ENCODE assay signal across 8 cellular contexts in the genomic region with DNA sequence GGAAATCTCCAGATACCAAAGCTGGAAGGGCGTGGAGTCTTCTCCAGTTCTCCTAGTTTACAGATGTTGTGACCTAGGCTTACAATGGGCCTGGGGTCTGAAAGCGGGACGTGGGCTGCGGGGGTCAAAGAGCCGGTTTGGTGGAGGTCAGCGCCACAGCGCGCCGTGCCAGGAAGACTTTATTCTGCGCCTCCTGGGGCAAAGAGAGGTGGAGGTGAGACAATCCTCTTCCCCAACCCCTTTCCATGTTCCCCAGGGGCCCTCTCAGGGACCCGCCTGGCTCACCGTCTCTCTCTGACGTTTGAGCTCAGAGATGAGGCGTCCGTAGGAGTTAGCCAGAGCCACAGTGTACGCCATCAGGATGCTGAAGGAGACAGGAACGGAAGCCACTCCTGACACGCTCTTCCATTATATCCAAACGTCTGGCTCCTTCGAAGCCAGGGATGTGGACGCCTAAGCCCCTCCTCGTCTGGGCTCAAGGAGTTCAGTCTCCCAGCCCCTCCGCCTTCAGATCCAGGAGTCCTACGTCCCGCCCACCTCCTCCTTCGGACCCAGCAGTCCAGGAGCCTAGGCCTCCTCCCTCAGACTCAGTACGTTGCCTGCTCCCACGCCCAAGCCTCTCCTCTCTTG. TPM values are rescaled to one million over a fixed set of nuclear protein-coding genes. Genes with fewer than 3 reads are reported as not detected.
DNase-seq lines count a peak whose midpoint lies in the region; ATAC-seq and TF ChIP-seq lines count a peak whose summit lies in the region.

No MANE protein-coding gene starts in this region.

- H3K27me3 ChIP-seq in naive thymus-derived CD4-positive, alpha-beta T cell (ENCODE audit: control insufficient read depth in 2 of 2, insufficient read depth in 2 of 2, low read length in 2 of 2): no peaks in the 10 kb centered on the region

- peaks cover 18% of the 10 kb centered on the region for H3K36me3 Mint-ChIP-seq in stimulated activated naive CD8-positive, alpha-beta T cell treated with anti-CD3 and anti-CD28 coated beads, Interleukin-15, Interleukin-2, amounts not matched to agents 100 ng/mL and 50 ng/mL, for 24 hours (ENCODE audit: low read depth)
- peaks cover 5 to 10% (median 7%) of the 10 kb centered on the region in 5 donors for H3K36me3 Mint-ChIP-seq in naive thymus-derived CD4-positive, alpha-beta T cell

- peak overlapping the region; percentile 97 for H3K4me3 Mint-ChIP-seq in stimulated activated naive CD8-positive, alpha-beta T cell treated with anti-CD3 and anti-CD28 coated beads, Interleukin-15, Interleukin-2, amounts not matched to agents 100 ng/mL and 50 ng/mL, for 24 hours
- peak overlapping the region; percentile 91 to 100 (median 98) for H3K4me3 Mint-ChIP-seq in naive thymus-derived CD4-positive, alpha-beta T cell

- CTCF ChIA-PET in naive thymus-derived CD4-positive, alpha-beta T cell (lab: Charles Lee): interaction anchor here (1.1 to 2.4 kb wide), 4 partner anchors 23 to 72 kb away, joined by 3 to 7 read pairs (median 4); a partner anchor contains a TSS

- peaks cover 28 to 48% of the 10 kb centered on the region in 2 donors for H3K4me1 ChIP-seq in naive thymus-derived CD4-positive, alpha-beta T cell (ENCODE audit: control insufficient read depth in 2 of 2, insufficient read depth in 2 of 2, low read length in 2 of 2)

- intact Hi-C loops in naive thymus-derived CD4-positive, alpha-beta T cell (cut with micrococcal nuclease): loop anchor here in 1 of 2 donors (10.0 kb wide), 1 partner anchor 1495 kb away; a partner anchor contains a TSS
- intact Hi-C loops in posterior cingulate gyrus (cut with DNase I): no loop called here

- H3K27me3 Mint-ChIP-seq in stimulated activated naive CD8-positive, alpha-beta T cell treated with anti-CD3 and anti-CD28 coated beads, Interleukin-15, Interleukin-2, amounts not matched to agents 100 ng/mL and 50 ng/mL, for 24 hours: peaks cover 13% of the 10 kb centered on the region
- H3K27me3 Mint-ChIP-seq in naive thymus-derived CD4-positive, alpha-beta T cell: no peaks in the 10 kb centered on the region

- no peak for DNase-seq in stimulated activated naive CD8-positive, alpha-beta T cell treated with anti-CD3 and anti-CD28 coated beads, Interleukin-15, Interleukin-2, amounts not matched to agents 100 U/mL and 50 U/mL, for 24 hours
- DNase-seq in NCI-H2227 treated with DMSO at 0.1 percent for 48 hours (lab: John Stamatoyannopoulos, UW) (peak; percentile 83), coronary artery (ENCODE audit: low spot score) (no peak), LoVo (ENCODE audit: low spot score) (no peak), posterior cingulate gyrus (no peak)
- peak in 1 of 9 donors; percentile 13 for DNase-seq in naive thymus-derived CD4-positive, alpha-beta T cell

- no peaks in the 10 kb centered on the region for H3K9me3 Mint-ChIP-seq in stimulated activated naive CD8-positive, alpha-beta T cell treated with anti-CD3 and anti-CD28 coated beads, Interleukin-15, Interleukin-2, amounts not matched to agents 100 ng/mL and 50 ng/mL, for 24 hours
- H3K9me3 Mint-ChIP-seq in naive thymus-derived CD4-positive, alpha-beta T cell: peaks cover 0 to 9% (median 0%) of the 10 kb centered on the region in 11 donors

- no peaks in the 10 kb centered on the region for H3K9me3 ChIP-seq in naive thymus-derived CD4-positive, alpha-beta T cell (ENCODE audit: control insufficient read depth in 2 of 3, low read length in 3 of 3)

- TF ChIP-seq CTCF in coronary artery (IDR thresholded peaks at IDR 0.05): no peak

- H3K36me3 ChIP-seq in naive thymus-derived CD4-positive, alpha-beta T cell (ENCODE audit: control insufficient read depth in 2 of 3, insufficient read depth in 3 of 3, low read length in 3 of 3): peaks cover 10 to 35% (median 18%) of the 10 kb centered on the region in 3 experiments

- H3K27ac Mint-ChIP-seq in stimulated activated naive CD8-positive, alpha-beta T cell treated with anti-CD3 and anti-CD28 coated beads, Interleukin-15, Interleukin-2, amounts not matched to agents 100 ng/mL and 50 ng/mL, for 24 hours: peak overlapping the region; percentile 99
- H3K27ac Mint-ChIP-seq in naive thymus-derived CD4-positive, alpha-beta T cell: peak overlapping the region; percentile 95 to 100 (median 99)

- POLR2A ChIA-PET in naive thymus-derived CD4-positive, alpha-beta T cell (lab: Charles Lee): interaction anchor here (0.6 to 11.2 kb wide), 12 partner anchors 10 to 1059 kb away, joined by 3 to 173 read pairs (median 9); a partner anchor contains a TSS

- no peak for ATAC-seq in stimulated activated naive CD8-positive, alpha-beta T cell treated with anti-CD3 and anti-CD28 coated beads, Interleukin-15, Interleukin-2, amounts not matched to agents 100 U/mL and 50 U/mL, for 24 hours
- ATAC-seq in naive thymus-derived CD4-positive, alpha-beta T cell: no peak
- ATAC-seq in HG03565 (IDR thresholded peaks at IDR 0.05; ENCODE audit: unreplicated experiment): no peak

- H3K4me1 Mint-ChIP-seq in stimulated activated naive CD8-positive, alpha-beta T cell treated with anti-CD3 and anti-CD28 coated beads, Interleukin-15, Interleukin-2, amounts not matched to agents 100 ng/mL and 50 ng/mL, for 24 hours (ENCODE audit: low read depth): peaks cover 72% of the 10 kb centered on the region
- H3K4me1 Mint-ChIP-seq in naive thymus-derived CD4-positive, alpha-beta T cell: peaks cover 46 to 88% (median 65%) of the 10 kb centered on the region in 7 donors

- peak overlapping the region; percentile 66 for H3K4me3 ChIP-seq in coronary artery
- peak overlapping the region; percentile 70 for H3K4me3 ChIP-seq in naive thymus-derived CD4-positive, alpha-beta T cell (ENCODE audit: low read length)

- H3K27ac ChIP-seq in coronary artery: peak overlapping the region; percentile 69 to 85
- peak overlapping the region; percentile 83 for H3K27ac ChIP-seq in naive thymus-derived CD4-positive, alpha-beta T cell (ENCODE audit: low read depth, low read length)

RNA-seq across cellular contexts. Expression of a gene that starts 0.8 kb away (rescaled TPM):
- 10 to 100 TPM in 3 of 5 experiments, 1 to 10 TPM in 2; 7.1 to 20.4 (median 11.8) TPM for total RNA-seq in naive thymus-derived CD4-positive, alpha-beta T cell
- 10 to 100 TPM; 11.9 to 13.5 TPM for polyA plus RNA-seq in naive thymus-derived CD4-positive, alpha-beta T cell

RNA-seq across cellular contexts. Expression of a gene that starts 12.7 kb away (rescaled TPM):
- 1 to 10 TPM in 3 of 5 experiments, not detected in 2; 1.0 to 5.9 (median 1.2) TPM for total RNA-seq in naive thymus-derived CD4-positive, alpha-beta T cell
- polyA plus RNA-seq in naive thymus-derived CD4-positive, alpha-beta T cell: under 1 TPM in 1 of 2 donors, not detected in 1; 0.20 TPM

RNA-seq across cellular contexts. Expression of a gene that starts 22.7 kb away (rescaled TPM):
- total RNA-seq in naive thymus-derived CD4-positive, alpha-beta T cell: 10 to 100 TPM; 38.0 to 84.6 (median 63.9) TPM
- 10 to 100 TPM; 10.1 to 13.1 TPM for polyA plus RNA-seq in naive thymus-derived CD4-positive, alpha-beta T cell

RNA-seq across cellular contexts. Expression of a gene that starts 29.1 kb away (rescaled TPM):
- total RNA-seq in naive thymus-derived CD4-positive, alpha-beta T cell: 10 to 100 TPM; 25.8 to 79.4 (median 43.0) TPM
- 10 to 100 TPM; 11.3 to 18.9 TPM for polyA plus RNA-seq in naive thymus-derived CD4-positive, alpha-beta T cell

RNA-seq across cellular contexts. Expression of a gene that starts 30.8 kb away (rescaled TPM):
- 10 to 100 TPM in 4 of 5 experiments, 1 to 10 TPM in 1; 9.5 to 24.2 (median 17.8) TPM for total RNA-seq in naive thymus-derived CD4-positive, alpha-beta T cell
- 10 to 100 TPM; 29.5 to 48.7 TPM for polyA plus RNA-seq in naive thymus-derived CD4-positive, alpha-beta T cell
